ENCODE assay signal across 2 cellular contexts in genomic region chr2:206257345-206257744, GRCh38.
TF ChIP-seq lines count a peak whose summit lies in the region.

No MANE protein-coding gene starts in this region.

TF ChIP-seq in H1, 55 proteins besides CTCF, POLR2A, EP300 and RAD21:
- no peak for TF ChIP-seq HDAC6 (IDR thresholded peaks at IDR 0.05; ENCODE audit: low read depth, low read length)
- peak; percentile 60 for TF ChIP-seq EZH2 (IDR thresholded peaks at IDR 0.05; ENCODE audit: low read depth, low read length, severe bottlenecking)
- TF ChIP-seq SUZ12 (IDR thresholded peaks at IDR 0.05; ENCODE audit: low read length), result peak; percentile 76
- TF ChIP-seq, protein P1, sequence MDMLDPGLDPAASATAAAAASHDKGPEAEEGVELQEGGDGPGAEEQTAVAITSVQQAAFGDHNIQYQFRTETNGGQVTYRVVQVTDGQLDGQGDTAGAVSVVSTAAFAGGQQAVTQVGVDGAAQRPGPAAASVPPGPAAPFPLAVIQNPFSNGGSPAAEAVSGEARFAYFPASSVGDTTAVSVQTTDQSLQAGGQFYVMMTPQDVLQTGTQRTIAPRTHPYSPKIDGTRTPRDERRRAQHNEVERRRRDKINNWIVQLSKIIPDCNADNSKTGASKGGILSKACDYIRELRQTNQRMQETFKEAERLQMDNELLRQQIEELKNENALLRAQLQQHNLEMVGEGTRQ (IDR thresholded peaks at IDR 0.05; ENCODE audit: low read length), result no peak
- TF ChIP-seq RFX5 (IDR thresholded peaks at IDR 0.05; ENCODE audit: borderline replicate concordance, low read depth, low read length), result no peak

TF ChIP-seq in neural cell, 6 proteins besides CTCF, POLR2A, EP300 and RAD21:
- no peak for TF ChIP-seq SMC3 (conservative IDR thresholded peaks at IDR 0.05; ENCODE audit: poor library complexity)
- peak; percentile 23 for TF ChIP-seq POLR2AphosphoS5 (IDR thresholded peaks at IDR 0.05)
- TF ChIP-seq TAF1 (IDR thresholded peaks at IDR 0.05; ENCODE audit: low read depth), result no peak
